Comparison of ENCODE assay signal across 27 cellular contexts in genomic region chr16:12456355-12456754, GRCh38.
"Had no signal": no experiment of that assay in that cellular context is flagged by ENCODE, and none has a peak within 500 bp of the region (broad histone marks: within the 10 kb centered on the region; RNA-seq: fewer than 3 reads in every experiment).

No MANE protein-coding gene starts in this region.

- H3K27ac Mint-ChIP-seq: mesothelial cell of epicardium; progenitor cell of endocrine pancreas; stimulated activated naive CD8-positive, alpha-beta T cell treated with anti-CD3 and anti-CD28 coated beads, Interleukin-15, Interleukin-2, amounts not matched to agents 100 ng/mL and 50 ng/mL, for 24 hours; type B pancreatic cell had no signal

- H3K9ac ChIP-seq: parathyroid adenoma had no signal

- ATAC-seq: heart right ventricle; naive thymus-derived CD4-positive, alpha-beta T cell; natural killer cell treated with Interleukin-12 subunit alpha and Interleukin-12 subunit beta and Interleukin-15 and Interleukin-18, amount 100 ng/mL, for 72 hours; right cardiac atrium; stimulated activated effector memory CD8-positive, alpha-beta T cell treated with anti-CD3 and anti-CD28 coated beads, Interleukin-12 subunit alpha, Interleukin-12 subunit beta, amount 100 ng/mL, for 72 hours had no signal

- H3K4me1 ChIP-seq: suprapubic skin, tibial artery, uterus had no signal

- H3K27ac ChIP-seq: heart right ventricle, hepatocyte, left ventricle myocardium inferior, parathyroid adenoma, sigmoid colon, spleen, suprapubic skin, thoracic aorta, tibial artery, uterus had no signal

- H3K27me3 ChIP-seq: heart right ventricle, hepatocyte, sigmoid colon, spleen, suprapubic skin, tibial artery, uterus had no signal

- H3K79me2 ChIP-seq: hepatocyte had no signal

- H3K4me3 ChIP-seq: heart right ventricle, hepatocyte, left ventricle myocardium inferior, lung, sigmoid colon, spleen, suprapubic skin, thoracic aorta, tibial artery, uterus had no signal

- DNase-seq: heart right ventricle; islet precursor cell; left ventricle myocardium inferior; mesendoderm; naive thymus-derived CD4-positive, alpha-beta T cell; occipital lobe; retina; right cardiac atrium; sigmoid colon; small intestine; spleen; stimulated activated CD4-positive, alpha-beta T cell treated with anti-CD3 and anti-CD28 coated beads, Interleukin-4, amount 100 ng/mL, for 24 hours; stimulated activated naive CD4-positive, alpha-beta T cell; tibial artery; uterus had no signal

- H3K4me1 Mint-ChIP-seq: mesothelial cell of epicardium, neural crest cell had no signal

- H3K4me3 Mint-ChIP-seq: mesothelial cell of epicardium; naive thymus-derived CD4-positive, alpha-beta T cell; natural killer cell treated with Interleukin-12 subunit alpha and Interleukin-12 subunit beta and Interleukin-15 and Interleukin-18, amount 100 ng/mL, for 72 hours; neural crest cell; stimulated activated effector memory CD8-positive, alpha-beta T cell treated with anti-CD3 and anti-CD28 coated beads, Interleukin-12 subunit alpha, Interleukin-12 subunit beta, amount 100 ng/mL, for 72 hours; stimulated activated naive CD8-positive, alpha-beta T cell treated with anti-CD3 and anti-CD28 coated beads, Interleukin-15, Interleukin-2, amounts not matched to agents 100 ng/mL and 50 ng/mL, for 24 hours; type B pancreatic cell had no signal

- H3K9me3 ChIP-seq: sigmoid colon, suprapubic skin, thoracic aorta, tibial artery, uterus had no signal

- H3K27me3 Mint-ChIP-seq: naive thymus-derived CD4-positive, alpha-beta T cell; natural killer cell treated with Interleukin-12 subunit alpha and Interleukin-12 subunit beta and Interleukin-15 and Interleukin-18, amount 100 ng/mL, for 72 hours; progenitor cell of endocrine pancreas; stimulated activated naive CD8-positive, alpha-beta T cell treated with anti-CD3 and anti-CD28 coated beads, Interleukin-15, Interleukin-2, amounts not matched to agents 100 ng/mL and 50 ng/mL, for 24 hours; type B pancreatic cell had no signal

- H3K9me3 Mint-ChIP-seq: mesothelial cell of epicardium; natural killer cell treated with Interleukin-12 subunit alpha and Interleukin-12 subunit beta and Interleukin-15 and Interleukin-18, amount 100 ng/mL, for 72 hours; neural crest cell; stimulated activated effector memory CD8-positive, alpha-beta T cell treated with anti-CD3 and anti-CD28 coated beads, Interleukin-12 subunit alpha, Interleukin-12 subunit beta, amount 100 ng/mL, for 72 hours; stimulated activated naive CD8-positive, alpha-beta T cell treated with anti-CD3 and anti-CD28 coated beads, Interleukin-15, Interleukin-2, amounts not matched to agents 100 ng/mL and 50 ng/mL, for 24 hours; type B pancreatic cell had no signal

- H3K36me3 ChIP-seq: heart right ventricle, left ventricle myocardium inferior, sigmoid colon, spleen, suprapubic skin, thoracic aorta, tibial artery, uterus had no signal

- H3K36me3 Mint-ChIP-seq: mesothelial cell of epicardium; natural killer cell treated with Interleukin-12 subunit alpha and Interleukin-12 subunit beta and Interleukin-15 and Interleukin-18, amount 100 ng/mL, for 72 hours; stimulated activated effector memory CD8-positive, alpha-beta T cell treated with anti-CD3 and anti-CD28 coated beads, Interleukin-12 subunit alpha, Interleukin-12 subunit beta, amount 100 ng/mL, for 72 hours; type B pancreatic cell had no signal

- H2AFZ ChIP-seq: hepatocyte, parathyroid adenoma had no signal

- H3K4me2 ChIP-seq: hepatocyte had no signal
